ENCODE assay signal across 22 cellular contexts in genomic region chr20:24477831-24478547, GRCh38. TPM values are rescaled to one million over a fixed set of nuclear protein-coding genes. Genes with fewer than 3 reads are reported as not detected.
DNase-seq lines count a peak whose midpoint lies in the region; ATAC-seq and TF ChIP-seq lines count a peak whose summit lies in the region.
"Had no signal": no experiment of that assay in that cellular context is flagged by ENCODE, and none has a peak within 500 bp of the region (broad histone marks: within the 10 kb centered on the region; RNA-seq: fewer than 3 reads in every experiment).

No MANE protein-coding gene starts in this region.

- no peak overlapping the region for H3K9ac ChIP-seq in endodermal cell (ENCODE audit: extremely low read depth, low read length, poor library complexity, severe bottlenecking)
- H3K9ac ChIP-seq: BLaER1 treated with 17β-estradiol and CSF1 and Interleukin-3, amounts not matched to agents 10 nM and 100 nM had no signal

- peak; percentile 14; the same call in 1 of the 3 replicates for ATAC-seq in GM23338
- ATAC-seq in Right ventricle myocardium superior (ENCODE audit: poor library complexity): peak; percentile 67
- peak; percentile 51 to 57 for ATAC-seq in right cardiac atrium
- ATAC-seq in stimulated activated naive CD8-positive, alpha-beta T cell treated with anti-CD3 and anti-CD28 coated beads, Interleukin-15, amount 100 ng/mL, for 72 hours: no peak
- ATAC-seq: CD8-positive, alpha-beta T cell; GM12878; HCT116; Panc1 had no signal

- H3K9me3 Mint-ChIP-seq in GM23338 (no peaks in the 10 kb centered on the region), endodermal cell (no peaks in the 10 kb centered on the region)
- no peaks in the 10 kb centered on the region for H3K9me3 Mint-ChIP-seq in stimulated activated naive CD8-positive, alpha-beta T cell treated with anti-CD3 and anti-CD28 coated beads, Interleukin-15, amount 100 ng/mL, for 72 hours
- H3K9me3 Mint-ChIP-seq: CD8-positive, alpha-beta T cell; IgD-negative memory B cell had no signal

- peaks cover 9% of the 10 kb centered on the region; the same call in 1 of the 2 replicates for H3K4me1 ChIP-seq in GM23338 (ENCODE audit: insufficient read depth)
- H3K4me1 ChIP-seq in right cardiac atrium (ENCODE audit: control insufficient read depth, insufficient read depth, low read length): peaks cover 7% of the 10 kb centered on the region
- no peaks in the 10 kb centered on the region for H3K4me1 ChIP-seq in sigmoid colon
- H3K4me1 ChIP-seq in endodermal cell (ENCODE audit: control insufficient read depth, insufficient read depth, low read length): no peaks in the 10 kb centered on the region
- H3K4me1 ChIP-seq: BLaER1 treated with 17β-estradiol and CSF1 and Interleukin-3, amounts not matched to agents 10 nM and 100 nM; SJCRH30 had no signal

- no peak for DNase-seq in GM23338 (ENCODE audit: low spot score)
- DNase-seq in Right ventricle myocardium superior: no peak
- no peak for DNase-seq in right cardiac atrium
- peak; percentile 11 for DNase-seq in sigmoid colon
- DNase-seq in endodermal cell: no peak
- no peak for DNase-seq in stimulated activated naive CD8-positive, alpha-beta T cell treated with anti-CD3 and anti-CD28 coated beads, Interleukin-15, amount 100 ng/mL, for 72 hours
- DNase-seq in stimulated activated CD4-positive, alpha-beta T cell treated with anti-CD3 and anti-CD28 coated beads, Interleukin-1b, Interleukin-23, amount 100 ng/mL, for 48 hours: no peak
- DNase-seq: 8988T; CD8-positive, alpha-beta T cell; DND-41; GOT3; NCI-H1105; NCI-H2081; NCI-H2171 treated with DMSO at 0.1 percent for 48 hours; NCI-H524 treated with DMSO at 0.1 percent for 48 hours; NCI-H82; SJCRH30 had no signal

- peaks cover 16% of the 10 kb centered on the region; the same call in 1 of the 2 replicates for H4K20me1 ChIP-seq in GM23338 (replicated peaks; ENCODE audit: insufficient read depth)
- H4K20me1 ChIP-seq: BLaER1 treated with 17β-estradiol and CSF1 and Interleukin-3, amounts not matched to agents 10 nM and 100 nM had no signal

- H3K36me3 Mint-ChIP-seq in GM23338 (ENCODE audit: low read depth) (0 out of 3 replicates have a peak, but pooled peaks cover 6% of the 10 kb centered on the region), endodermal cell (ENCODE audit: low read depth) (no peaks in the 10 kb centered on the region)
- H3K36me3 Mint-ChIP-seq: CD8-positive, alpha-beta T cell; IgD-negative memory B cell had no signal

- TF ChIP-seq CTCF in GM23338 (conservative IDR thresholded peaks at IDR 0.05; ENCODE audit: low read depth in 2 of 2): no peak
- TF ChIP-seq CTCF in sigmoid colon (IDR thresholded peaks at IDR 0.05): no peak
- TF ChIP-seq CTCF in endodermal cell (conservative IDR thresholded peaks at IDR 0.05): no peak

- H3K4me3 ChIP-seq in GM23338: no peak overlapping the region
- no peak overlapping the region for H3K4me3 ChIP-seq in right cardiac atrium (ENCODE audit: low read length)
- no peak overlapping the region for H3K4me3 ChIP-seq in sigmoid colon
- H3K4me3 ChIP-seq in endodermal cell (ENCODE audit: low read length): no peak overlapping the region
- H3K4me3 ChIP-seq: BLaER1 treated with 17β-estradiol and CSF1 and Interleukin-3, amounts not matched to agents 10 nM and 100 nM; GM12878; SJCRH30 had no signal

- H3K27ac ChIP-seq in GM23338 (ENCODE audit: low read depth): no peak overlapping the region
- no peak overlapping the region for H3K27ac ChIP-seq in right cardiac atrium (ENCODE audit: low read length)
- H3K27ac ChIP-seq in sigmoid colon: no peak overlapping the region
- H3K27ac ChIP-seq in endodermal cell (ENCODE audit: low read depth, low read length): no peak overlapping the region
- H3K27ac ChIP-seq: BLaER1 treated with 17β-estradiol and CSF1 and Interleukin-3, amounts not matched to agents 10 nM and 100 nM; SJCRH30 had no signal

- H3K9me3 ChIP-seq in right cardiac atrium (ENCODE audit: control insufficient read depth, low read length) (no peaks in the 10 kb centered on the region), sigmoid colon (no peaks in the 10 kb centered on the region), endodermal cell (ENCODE audit: control insufficient read depth, low read length) (no peaks in the 10 kb centered on the region)
- H3K9me3 ChIP-seq: BLaER1 treated with 17β-estradiol and CSF1 and Interleukin-3, amounts not matched to agents 10 nM and 100 nM; SJCRH30 had no signal

- no peak overlapping the region for H2AFZ ChIP-seq in GM23338

- no peak for TF ChIP-seq POLR2A in sigmoid colon (IDR thresholded peaks at IDR 0.05)

- H3K36me3 ChIP-seq in GM23338 (ENCODE audit: insufficient read depth) (no peaks in the 10 kb centered on the region), sigmoid colon (no peaks in the 10 kb centered on the region), endodermal cell (ENCODE audit: control insufficient read depth, insufficient read depth, low read length) (no peaks in the 10 kb centered on the region)
- H3K36me3 ChIP-seq: BLaER1 treated with 17β-estradiol and CSF1 and Interleukin-3, amounts not matched to agents 10 nM and 100 nM; SJCRH30 had no signal

- H3K4me2 ChIP-seq in GM23338: no peak overlapping the region
- H3K4me2 ChIP-seq: BLaER1 treated with 17β-estradiol and CSF1 and Interleukin-3, amounts not matched to agents 10 nM and 100 nM had no signal

- H3K4me1 Mint-ChIP-seq in GM23338 (peaks cover 26% of the 10 kb centered on the region), endodermal cell (peaks cover 7% of the 10 kb centered on the region)
- H3K4me1 Mint-ChIP-seq in stimulated activated naive CD8-positive, alpha-beta T cell treated with anti-CD3 and anti-CD28 coated beads, Interleukin-15, amount 100 ng/mL, for 72 hours: no peaks in the 10 kb centered on the region
- H3K4me1 Mint-ChIP-seq: IgD-negative memory B cell had no signal

- no peaks in the 10 kb centered on the region for H3F3A ChIP-seq in GM23338 (replicated peaks; ENCODE audit: low read depth)

- intact Hi-C loops in Right ventricle myocardium superior (cut with DNase I) (no loop called here), right cardiac atrium (cut with DNase I) (no loop called here), sigmoid colon (cut with DNase I) (no loop called here)

- no peaks in the 10 kb centered on the region for H3K9me2 ChIP-seq in GM23338 (ENCODE audit: insufficient read depth)

- H3K27me3 ChIP-seq in GM23338 (ENCODE audit: insufficient read depth) (peaks cover 12% of the 10 kb centered on the region), right cardiac atrium (ENCODE audit: control insufficient read depth, insufficient read depth) (no peaks in the 10 kb centered on the region), sigmoid colon (peaks cover 0 to 54% (median 9%) of the 10 kb centered on the region in 3 donors), endodermal cell (ENCODE audit: control insufficient read depth, insufficient read depth, low read length, poor library complexity, severe bottlenecking) (no peaks in the 10 kb centered on the region)
- H3K27me3 ChIP-seq: SJCRH30 had no signal

- WGBS in right cardiac atrium: 65% methylated on average over 11 of the region's 11 CpGs
- 63 to 80% methylated on average over 11 of the region's 11 CpGs for WGBS in sigmoid colon, 2 donors
- 88 to 94% methylated on average over 8 to 11 of the region's 11 CpGs for WGBS in endodermal cell (ENCODE audit: insufficient coverage in 1 of 2, insufficient read length in 1 of 2), 2 experiments

- H3K27ac Mint-ChIP-seq in GM23338 (no peak overlapping the region; the same call in 1 of the 2 replicates), endodermal cell (no peak overlapping the region)
- no peak overlapping the region for H3K27ac Mint-ChIP-seq in stimulated activated naive CD8-positive, alpha-beta T cell treated with anti-CD3 and anti-CD28 coated beads, Interleukin-15, amount 100 ng/mL, for 72 hours
- H3K27ac Mint-ChIP-seq: CD8-positive, alpha-beta T cell had no signal

- H3K79me2 ChIP-seq in GM23338 (replicated peaks; ENCODE audit: insufficient read depth): peaks cover 64% of the 10 kb centered on the region

- H3K27me3 Mint-ChIP-seq in GM23338 (ENCODE audit: insufficient read depth, low read depth, poor library complexity) (peaks cover 12% of the 10 kb centered on the region), endodermal cell (ENCODE audit: insufficient read depth) (peaks cover 27% of the 10 kb centered on the region)
- H3K27me3 Mint-ChIP-seq in stimulated activated naive CD8-positive, alpha-beta T cell treated with anti-CD3 and anti-CD28 coated beads, Interleukin-15, amount 100 ng/mL, for 72 hours: peaks cover 17% of the 10 kb centered on the region

- H3K4me3 Mint-ChIP-seq in GM23338 (no peak overlapping the region), endodermal cell (no peak overlapping the region)
- no peak overlapping the region for H3K4me3 Mint-ChIP-seq in stimulated activated naive CD8-positive, alpha-beta T cell treated with anti-CD3 and anti-CD28 coated beads, Interleukin-15, amount 100 ng/mL, for 72 hours
- H3K4me3 Mint-ChIP-seq: CD8-positive, alpha-beta T cell; IgD-negative memory B cell had no signal

- no peak for TF ChIP-seq EP300 in sigmoid colon (IDR thresholded peaks at IDR 0.05)

RNA-seq across cellular contexts. Expression of gene SYNDIG1, which starts 8.6 kb away (rescaled TPM):
- total RNA-seq in GM23338 (2014; rRNA removed; shearing (Covaris generic)): 4.8 and 7.4 TPM in 2 replicates
- polyA plus RNA-seq in GM23338 (2016; fragmentation: Nextera tagmentation; extraction: Ambion mirVana): 2.8 and 3.0 TPM in 2 replicates
- total RNA-seq in Right ventricle myocardium superior: 11.5 TPM
- 10 to 100 TPM; 26.3 to 38.6 (median 33.3) TPM for total RNA-seq in right cardiac atrium
- 34.8 TPM for polyA plus RNA-seq in right cardiac atrium
- under 1 TPM in 3 of 4 donors, not detected in 1; 0.16 to 0.36 (median 0.27) TPM for total RNA-seq in sigmoid colon
- polyA plus RNA-seq in sigmoid colon: under 1 TPM in 2 of 3 donors, not detected in 1; 0.60 to 0.69 TPM
- total RNA-seq in endodermal cell: 1 to 10 TPM; 5.5 to 6.8 TPM
- polyA plus RNA-seq in endodermal cell (2013, experiment 1 of 2): 4.6 TPM
- 4.9 TPM for polyA plus RNA-seq in endodermal cell (2013, experiment 2 of 2)
- total RNA-seq: CD8-positive, alpha-beta T cell; GM12878; SJCRH30 had no signal
- polyA plus RNA-seq: GM12878, IgD-negative memory B cell had no signal
